16 cellular contexts compared by ENCODE assay signal in the genomic region with DNA sequence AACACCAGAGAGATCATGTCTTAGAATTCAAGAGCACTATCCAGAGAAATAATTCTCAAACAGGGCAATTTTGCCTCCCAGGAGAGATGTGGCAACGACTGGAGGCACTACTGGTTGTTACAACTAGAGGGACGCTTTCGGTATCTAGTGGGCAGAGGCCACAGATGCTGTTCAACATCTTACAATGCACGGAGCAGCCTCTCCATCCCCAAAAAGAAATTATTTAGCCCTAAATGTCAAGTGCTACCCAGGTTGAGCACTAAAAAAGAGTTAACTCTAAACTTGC.
DNase-seq lines count a peak whose midpoint lies in the region; ATAC-seq and TF ChIP-seq lines count a peak whose summit lies in the region.
"Had no signal": no experiment of that assay in that cellular context is flagged by ENCODE, and none has a peak within 500 bp of the region (broad histone marks: within the 10 kb centered on the region; RNA-seq: fewer than 3 reads in every experiment).

No MANE protein-coding gene starts in this region.

- peak; percentile 14 for TF ChIP-seq CTCF in GM12865 (IDR thresholded peaks at IDR 0.05; ENCODE audit: insufficient read depth, low read depth, low read length, missing control alignments)
- TF ChIP-seq CTCF in Panc1 (IDR thresholded peaks at IDR 0.05): no peak
- TF ChIP-seq CTCF in mammary epithelial cell (conservative IDR thresholded peaks at IDR 0.05 in 1 of 2, IDR thresholded peaks at IDR 0.05 in 1 of 2; ENCODE audit: extremely low read depth in 1 of 2, insufficient read depth in 1 of 2, low read depth in 1 of 2, low read length in 2 of 2): no peak
- no peak for TF ChIP-seq CTCF in GM20000 (IDR thresholded peaks at IDR 0.05; ENCODE audit: extremely low read depth, missing control alignments)

- no peak overlapping the region for H3K9ac ChIP-seq in mammary epithelial cell (ENCODE audit: insufficient read depth, low read length)

- CTCF ChIA-PET in Panc1 (lab: Charles Lee): no interaction called here
- CTCF ChIA-PET in mammary epithelial cell (lab: Charles Lee; ENCODE audit: low non-redundant PET): no interaction called here

- no peaks in the 10 kb centered on the region for H3K79me2 ChIP-seq in mammary epithelial cell (ENCODE audit: insufficient read depth, low read length)

- H3K4me1 ChIP-seq in Panc1 (ENCODE audit: control insufficient read depth, insufficient read depth, low read length) (peaks cover 5% of the 10 kb centered on the region), mammary epithelial cell (ENCODE audit: insufficient read depth, low read length) (no peaks in the 10 kb centered on the region)
- H3K4me1 ChIP-seq: SJSA1 had no signal

- no peak overlapping the region for H2AFZ ChIP-seq in mammary epithelial cell (ENCODE audit: low read depth, low read length)

- WGBS in mammary epithelial cell (ENCODE audit: low coverage, missing lambda C conversion rate): 92% methylated on average over 4 of the region's 4 CpGs

- DNase-seq in GM12865 (ENCODE audit: low read depth) (peak; percentile 68), Panc1 (ENCODE audit: low read depth, low spot score) (no peak), mammary epithelial cell (no peak), T-helper 2 cell (no peak), medulla oblongata (ENCODE audit: extremely low spot score) (no peak), GM20000 (ENCODE audit: low spot score) (no peak)
- DNase-seq: activated CD8-positive, alpha-beta T cell treated with anti-CD3 and anti-CD28 coated beads, Interleukin-2, amount 10 ng/mL, durations not matched to agents 7 days and 5 days; anterior cingulate cortex; head of caudate nucleus; islet precursor cell; NCI-H1417 treated with DMSO at 0.1 percent for 48 hours; spleen had no signal

- BruUV-seq in Panc1 (replicated peaks; lab: Mats Ljungman, UMichigan) (no TSS peak), mammary epithelial cell (replicated peaks; lab: Mats Ljungman, UMichigan) (no TSS peak)

- H3K27ac ChIP-seq in Panc1 (ENCODE audit: low read length): peak overlapping the region; percentile 54; the same call in 1 of the 2 replicates
- H3K27ac ChIP-seq in mammary epithelial cell (ENCODE audit: insufficient read depth, low read depth, low read length): no peak overlapping the region
- H3K27ac ChIP-seq: coronary artery, SJSA1, spleen had no signal

- ATAC-seq in GM19397 (IDR thresholded peaks at IDR 0.05; ENCODE audit: unreplicated experiment) (peak; percentile 34), HG02943 (IDR thresholded peaks at IDR 0.05; ENCODE audit: low read depth, unreplicated experiment) (peak; percentile 42), Panc1 (no peak)
- ATAC-seq: activated CD8-positive, alpha-beta T cell treated with anti-CD3 and anti-CD28 coated beads, Interleukin-2, amount 10 ng/mL, durations not matched to agents 7 days and 5 days had no signal

- in situ Hi-C loops in Panc1 (cut with HindIII; ENCODE audit: low pct_unique_long_range_greater_than_20kb, low sequenced_read_pairs): no loop called here
- in situ Hi-C loops in mammary epithelial cell (cut with MboI; ENCODE audit: low sequenced_read_pairs in 2 of 2): no loop called here

- no peak overlapping the region for H3K4me2 ChIP-seq in mammary epithelial cell (ENCODE audit: insufficient read depth, low read depth, low read length)

- POLR2A ChIA-PET in Panc1 (lab: Charles Lee): no interaction called here

- intact Hi-C loops in Panc1 (cut with micrococcal nuclease; ENCODE audit: unreplicated experiment): no loop called here
- intact Hi-C loops in mammary epithelial cell (cut with micrococcal nuclease): no loop called here

- dilution Hi-C loops in mammary epithelial cell (cut with HindIII; ENCODE audit: low sequenced_read_pairs): no loop called here

- H3K36me3 ChIP-seq in Panc1 (ENCODE audit: control insufficient read depth, insufficient read depth, low read length): no peaks in the 10 kb centered on the region
- H3K36me3 ChIP-seq in mammary epithelial cell (ENCODE audit: insufficient read depth, low read length): no peaks in the 10 kb centered on the region

- H3K27me3 ChIP-seq in Panc1 (ENCODE audit: control insufficient read depth, insufficient read depth, low read length): no peaks in the 10 kb centered on the region
- no peaks in the 10 kb centered on the region for H3K27me3 ChIP-seq in mammary epithelial cell (ENCODE audit: insufficient read depth, low read length)
- H3K27me3 ChIP-seq: SJSA1, spleen had no signal

- no peaks in the 10 kb centered on the region for H3K9me3 ChIP-seq in Panc1 (ENCODE audit: control insufficient read depth, insufficient read depth, low read depth, low read length)
- H3K9me3 ChIP-seq in mammary epithelial cell (replicated peaks; ENCODE audit: insufficient read depth, low read length): no peaks in the 10 kb centered on the region
- H3K9me3 ChIP-seq: SJSA1, spleen had no signal

- no peaks in the 10 kb centered on the region for H4K20me1 ChIP-seq in mammary epithelial cell (ENCODE audit: insufficient read depth, low read length)

- H3K4me3 ChIP-seq in GM12865 (ENCODE audit: low read depth, low read length): peak overlapping the region; percentile 1; the same call in 1 of the 2 replicates
- no peak overlapping the region for H3K4me3 ChIP-seq in Panc1 (ENCODE audit: low read depth in 2 of 2, low read length in 2 of 2)
- no peak overlapping the region for H3K4me3 ChIP-seq in mammary epithelial cell (replicated peaks in 1 of 3; ENCODE audit: insufficient read depth in 1 of 3, low read depth in 2 of 3, low read length in 3 of 3)
- H3K4me3 ChIP-seq: coronary artery, SJSA1, spleen had no signal
